In genomic region chr11:59180168-59180567, GRCh38 we compare ENCODE assay signal across 22 cellular contexts. TPM values are rescaled to one million over a fixed set of nuclear protein-coding genes. Genes with fewer than 3 reads are reported as not detected.
"Had no signal": no experiment of that assay in that cellular context is flagged by ENCODE, and none has a peak within 500 bp of the region (broad histone marks: within the 10 kb centered on the region; RNA-seq: fewer than 3 reads in every experiment).

No MANE protein-coding gene starts in this region.

- H3K4me1 Mint-ChIP-seq: activated naive CD4-positive, alpha-beta T cell treated with anti-CD3 and anti-CD28 coated beads, Interleukin-2, amount 50 U/mL, for 24 hours had no signal

- H3K27ac ChIP-seq: ascending aorta, epithelial cell of prostate, foreskin keratinocyte, left ventricle myocardium inferior, neutrophil, right atrium auricular region, WERI-Rb-1 had no signal

- H3K27me3 Mint-ChIP-seq: activated naive CD4-positive, alpha-beta T cell treated with anti-CD3 and anti-CD28 coated beads, Interleukin-2, amount 50 U/mL, for 24 hours had no signal

- ATAC-seq: effector memory CD8-positive, alpha-beta T cell; foreskin keratinocyte; mucosa of descending colon; naive thymus-derived CD4-positive, alpha-beta T cell had no signal

- H3K27me3 ChIP-seq: ascending aorta, breast epithelium, foreskin keratinocyte, right atrium auricular region, upper lobe of left lung had no signal

- H3K36me3 Mint-ChIP-seq: activated naive CD4-positive, alpha-beta T cell treated with anti-CD3 and anti-CD28 coated beads, Interleukin-2, amount 50 U/mL, for 24 hours had no signal

- DNase-seq: activated CD4-positive, alpha-beta T cell treated with anti-CD3 and anti-CD28 coated beads, Interleukin-2, amount 50 U/mL, for 4 hours; activated gamma-delta T cell; cerebellar nuclear complex; effector memory CD8-positive, alpha-beta T cell; foreskin keratinocyte; glutamatergic neuron; left ventricle myocardium inferior; mucosa of descending colon; naive thymus-derived CD4-positive, alpha-beta T cell; stimulated activated CD4-positive, alpha-beta T cell treated with anti-CD3 and anti-CD28 coated beads, Interleukin-2, amount 100 ng/mL, for 24 hours; stimulated activated naive CD4-positive, alpha-beta T cell treated with Interleukin-2 at 50 U/mL for 16 hours; upper lobe of left lung; WERI-Rb-1 had no signal

- H3K9me3 Mint-ChIP-seq: activated naive CD4-positive, alpha-beta T cell treated with anti-CD3 and anti-CD28 coated beads, Interleukin-2, amount 50 U/mL, for 24 hours; dendritic cell treated with granulocyte-macrophage colony-stimulating factor and Interleukin-4, amounts not matched to agents 40 ng/mL and 50 ng/mL, for 4 days; effector memory CD8-positive, alpha-beta T cell had no signal

- H3K4me3 Mint-ChIP-seq: activated naive CD4-positive, alpha-beta T cell treated with anti-CD3 and anti-CD28 coated beads, Interleukin-2, amount 50 U/mL, for 24 hours; dendritic cell treated with granulocyte-macrophage colony-stimulating factor and Interleukin-4, amounts not matched to agents 40 ng/mL and 50 ng/mL, for 4 days; effector memory CD8-positive, alpha-beta T cell; naive thymus-derived CD4-positive, alpha-beta T cell had no signal

- H3K27ac Mint-ChIP-seq: activated naive CD4-positive, alpha-beta T cell treated with anti-CD3 and anti-CD28 coated beads, Interleukin-2, amount 50 U/mL, for 24 hours; dendritic cell treated with granulocyte-macrophage colony-stimulating factor and Interleukin-4, amounts not matched to agents 40 ng/mL and 50 ng/mL, for 4 days; effector memory CD8-positive, alpha-beta T cell; naive thymus-derived CD4-positive, alpha-beta T cell had no signal

RNA-seq across cellular contexts. Expression of gene MPEG1, which starts 32.6 kb away (rescaled TPM):
- total RNA-seq: fibroblast of lung, foreskin keratinocyte, mammary epithelial cell had no signal
